ENCODE assay signal across 19 cellular contexts in the genomic region with DNA sequence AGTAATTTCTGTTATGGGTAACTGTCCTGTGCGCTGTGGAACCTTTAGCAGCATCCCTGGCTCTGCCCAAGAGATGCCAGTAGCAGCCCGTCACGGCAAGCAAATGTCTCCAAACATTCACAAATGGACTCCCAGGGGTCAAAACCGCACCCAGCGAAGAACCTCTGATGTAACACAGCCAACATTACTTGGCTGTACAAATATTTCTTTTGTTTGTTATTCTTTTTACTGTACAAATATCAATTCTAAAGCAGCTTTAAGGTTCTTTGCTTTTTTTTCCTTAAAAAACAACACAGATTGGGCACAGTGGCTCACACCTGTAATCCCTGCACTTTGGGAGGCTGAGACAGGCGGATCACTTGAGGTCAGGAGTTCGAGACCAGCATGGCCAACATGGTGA.
"Had no signal": no experiment of that assay in that cellular context is flagged by ENCODE, and none has a peak within 500 bp of the region (broad histone marks: within the 10 kb centered on the region; RNA-seq: fewer than 3 reads in every experiment).

No MANE protein-coding gene starts in this region.

- H3K9me3 Mint-ChIP-seq: activated CD4-positive, alpha-beta T cell treated with anti-CD3 and anti-CD28 coated beads, Interleukin-2, amount 10 ng/mL, durations not matched to agents 7 days and 5 days; activated T-cell treated with anti-CD3 and anti-CD28 coated beads, Interleukin-2, amount 50 U/mL, for 24 hours; activated T-helper 2 cell treated with anti-CD3 and anti-CD28 coated beads, Interferon-gamma antibody, Interleukin-2, Interleukin-4, amounts not matched to agents 10 μg/mL and 5 μg/mL and 100 μg/mL, durations not matched to agents 14 hours and 24 hours and 36 hours; dendritic cell treated with granulocyte-macrophage colony-stimulating factor and Interleukin-4, amounts not matched to agents 40 ng/mL and 50 ng/mL, for 4 days; naive thymus-derived CD4-positive, alpha-beta T cell had no signal

- DNase-seq: activated CD4-positive, alpha-beta T cell treated with anti-CD3 and anti-CD28 coated beads, Interleukin-2, amount 10 ng/mL, durations not matched to agents 7 days and 5 days; activated CD8-positive, alpha-beta T cell treated with anti-CD3 and anti-CD28 coated beads, Interleukin-2, amount 10 ng/mL, durations not matched to agents 7 days and 5 days; activated naive CD4-positive, alpha-beta T cell treated with Interleukin-2 at 50 U/mL for 16 hours; activated T-cell treated with anti-CD3 and anti-CD28 coated beads, Interleukin-2, amount 50 U/mL, for 24 hours; effector CD8-positive, alpha-beta T cell; gastrocnemius medialis; head of caudate nucleus; kidney; left ventricle myocardium inferior; mesenchymal stem cell; mucosa of descending colon; naive thymus-derived CD4-positive, alpha-beta T cell; ovary; sigmoid colon; stimulated activated naive B cell treated with anti-CD40 and anti-IgM and Interleukin-4, amounts not matched to agents 10 μg/mL and 1 μg/mL and 100 μg/mL, for 72 hours had no signal

- H3K4me3 Mint-ChIP-seq: activated CD4-positive, alpha-beta T cell treated with anti-CD3 and anti-CD28 coated beads, Interleukin-2, amount 10 ng/mL, durations not matched to agents 7 days and 5 days; activated CD8-positive, alpha-beta T cell treated with anti-CD3 and anti-CD28 coated beads, Interleukin-2, amount 10 ng/mL, durations not matched to agents 7 days and 5 days; activated T-cell treated with anti-CD3 and anti-CD28 coated beads, Interleukin-2, amount 50 U/mL, for 24 hours; dendritic cell treated with granulocyte-macrophage colony-stimulating factor and Interleukin-4, amounts not matched to agents 40 ng/mL and 50 ng/mL, for 4 days; naive thymus-derived CD4-positive, alpha-beta T cell; stimulated activated naive B cell treated with anti-CD40 and anti-IgM and Interleukin-4, amounts not matched to agents 10 μg/mL and 1 μg/mL and 100 μg/mL, for 72 hours had no signal

- H3K27ac Mint-ChIP-seq: activated CD4-positive, alpha-beta T cell treated with anti-CD3 and anti-CD28 coated beads, Interleukin-2, amount 10 ng/mL, durations not matched to agents 7 days and 5 days; activated CD8-positive, alpha-beta T cell treated with anti-CD3 and anti-CD28 coated beads, Interleukin-2, amount 10 ng/mL, durations not matched to agents 7 days and 5 days; activated T-cell treated with anti-CD3 and anti-CD28 coated beads, Interleukin-2, amount 50 U/mL, for 24 hours; activated T-helper 2 cell treated with anti-CD3 and anti-CD28 coated beads, Interferon-gamma antibody, Interleukin-2, Interleukin-4, amounts not matched to agents 10 μg/mL and 5 μg/mL and 100 μg/mL, durations not matched to agents 14 hours and 24 hours and 36 hours; dendritic cell treated with granulocyte-macrophage colony-stimulating factor and Interleukin-4, amounts not matched to agents 40 ng/mL and 50 ng/mL, for 4 days; stimulated activated naive B cell treated with anti-CD40 and anti-IgM and Interleukin-4, amounts not matched to agents 10 μg/mL and 1 μg/mL and 100 μg/mL, for 72 hours had no signal

- H3K27me3 Mint-ChIP-seq: activated CD4-positive, alpha-beta T cell treated with anti-CD3 and anti-CD28 coated beads, Interleukin-2, amount 10 ng/mL, durations not matched to agents 7 days and 5 days; activated T-cell treated with anti-CD3 and anti-CD28 coated beads, Interleukin-2, amount 50 U/mL, for 24 hours; dendritic cell treated with granulocyte-macrophage colony-stimulating factor and Interleukin-4, amounts not matched to agents 40 ng/mL and 50 ng/mL, for 4 days; naive thymus-derived CD4-positive, alpha-beta T cell; stimulated activated naive B cell treated with anti-CD40 and anti-IgM and Interleukin-4, amounts not matched to agents 10 μg/mL and 1 μg/mL and 100 μg/mL, for 72 hours had no signal

- H3K36me3 ChIP-seq: gastrocnemius medialis, left ventricle myocardium inferior, ovary, sigmoid colon had no signal

- H3K9me3 ChIP-seq: esophagus muscularis mucosa, gastrocnemius medialis, left ventricle myocardium inferior, mucosa of descending colon, ovary, sigmoid colon had no signal

- ATAC-seq: activated CD4-positive, CD25-positive, alpha-beta regulatory T cell treated with anti-CD3 and anti-CD28 coated beads, Interleukin-2, amount 50 U/mL, for 24 hours; activated CD8-positive, alpha-beta T cell treated with anti-CD3 and anti-CD28 coated beads, Interleukin-2, amount 10 ng/mL, durations not matched to agents 7 days and 5 days; gastrocnemius medialis; mucosa of descending colon; naive thymus-derived CD4-positive, alpha-beta T cell; stimulated activated naive B cell treated with anti-CD40 and anti-IgM and Interleukin-4, amounts not matched to agents 10 μg/mL and 1 μg/mL and 100 μg/mL, for 72 hours had no signal

- H3K4me3 ChIP-seq: esophagus muscularis mucosa, gastrocnemius medialis, left ventricle myocardium inferior, mucosa of descending colon, ovary, sigmoid colon had no signal

- H3K27me3 ChIP-seq: esophagus muscularis mucosa, gastrocnemius medialis, ovary, sigmoid colon had no signal

- H3K27ac ChIP-seq: esophagus muscularis mucosa, gastrocnemius medialis, left ventricle myocardium inferior, ovary, sigmoid colon had no signal
